1 cellular context compared by ENCODE assay signal in the genomic region with DNA sequence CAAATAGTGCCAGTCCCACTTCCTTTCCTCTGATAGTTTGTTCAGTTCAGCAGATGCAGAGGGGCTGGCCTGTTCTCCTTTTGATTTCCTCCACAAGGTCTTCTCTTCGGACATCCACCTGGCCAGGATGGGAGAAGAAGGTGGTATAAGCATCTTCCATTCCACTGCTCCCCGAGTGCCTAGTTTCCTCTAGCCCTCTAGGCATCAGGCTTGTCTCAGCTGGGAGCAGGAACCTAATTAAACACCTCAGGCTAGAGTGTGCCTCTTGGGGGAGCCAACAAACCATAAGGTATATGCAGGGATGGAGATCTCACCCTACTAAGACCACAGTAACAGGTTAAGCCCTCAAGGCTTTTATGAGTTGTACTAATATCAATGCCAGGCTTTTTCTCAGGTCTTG.
TF ChIP-seq lines count a peak whose summit lies in the region.

No MANE protein-coding gene starts in this region.

TF ChIP-seq in HepG2, 621 proteins besides CTCF, POLR2A, EP300 and RAD21:
- TF ChIP-seq ZFP37 (CRISPR knock-in tag; IDR thresholded peaks at IDR 0.05; ENCODE audit: borderline replicate concordance) (no peak), ZBTB7B (CRISPR knock-in tag; IDR thresholded peaks at IDR 0.05) (no peak)
